In genomic region chr15:26394801-26395200, GRCh38 we compare ENCODE assay signal across 17 cellular contexts.
"Had no signal": no experiment of that assay in that cellular context is flagged by ENCODE, and none has a peak within 500 bp of the region (broad histone marks: within the 10 kb centered on the region; RNA-seq: fewer than 3 reads in every experiment).

No MANE protein-coding gene starts in this region.

- H3K4me1 ChIP-seq: ascending aorta, breast epithelium, foreskin keratinocyte, parathyroid adenoma, transverse colon, vagina had no signal

- H3K27ac Mint-ChIP-seq: activated naive CD4-positive, alpha-beta T cell treated with anti-CD3 and anti-CD28 coated beads for 36 hours; activated T-helper 2 cell treated with anti-CD3 and anti-CD28 coated beads, Interferon-gamma antibody, Interleukin-2, Interleukin-4, amounts not matched to agents 10 μg/mL and 5 μg/mL and 100 μg/mL, durations not matched to agents 14 hours and 24 hours and 36 hours; effector memory CD8-positive, alpha-beta T cell; immature natural killer cell; naive B cell had no signal

- H3K79me2 ChIP-seq: parathyroid adenoma had no signal

- H3K36me3 ChIP-seq: ascending aorta, breast epithelium, transverse colon, vagina had no signal

- H3K36me3 Mint-ChIP-seq: immature natural killer cell, naive B cell had no signal

- H3K4me3 Mint-ChIP-seq: activated naive CD4-positive, alpha-beta T cell treated with anti-CD3 and anti-CD28 coated beads for 36 hours; effector memory CD8-positive, alpha-beta T cell; immature natural killer cell; naive B cell had no signal

- H2AFZ ChIP-seq: parathyroid adenoma had no signal

- H3K4me1 Mint-ChIP-seq: immature natural killer cell, naive B cell had no signal

- DNase-seq: activated CD4-positive, alpha-beta T cell treated with anti-CD3 and anti-CD28 coated beads, Interleukin-2, amount 50 U/mL, for 4 hours; activated naive CD4-positive, alpha-beta T cell treated with anti-CD3 and anti-CD28 coated beads for 36 hours; dermis blood vessel endothelial cell; effector memory CD8-positive, alpha-beta T cell; foreskin keratinocyte; immature natural killer cell; naive B cell; stimulated activated CD4-positive, alpha-beta T cell treated with anti-CD3 and anti-CD28 coated beads, Interleukin-4, amount 100 ng/mL, for 24 hours; stimulated activated naive CD8-positive, alpha-beta T cell treated with anti-CD3 and anti-CD28 coated beads, Interleukin-15, Interleukin-2, amounts not matched to agents 100 U/mL and 50 U/mL, for 24 hours; transverse colon had no signal

- H3K27me3 ChIP-seq: ascending aorta, breast epithelium, foreskin keratinocyte, transverse colon, vagina had no signal

- H3K9ac ChIP-seq: parathyroid adenoma had no signal

- ATAC-seq: activated CD4-positive, CD25-positive, alpha-beta regulatory T cell treated with anti-CD3 and anti-CD28 coated beads, Interleukin-2, amount 50 U/mL, for 24 hours; effector memory CD8-positive, alpha-beta T cell; foreskin keratinocyte; stimulated activated naive CD8-positive, alpha-beta T cell treated with anti-CD3 and anti-CD28 coated beads, Interleukin-15, Interleukin-2, amounts not matched to agents 100 U/mL and 50 U/mL, for 24 hours had no signal

- H3K4me3 ChIP-seq: ascending aorta, breast epithelium, skin epidermis, transverse colon, vagina had no signal

- H3K27ac ChIP-seq: ascending aorta, breast epithelium, foreskin keratinocyte, parathyroid adenoma, skin epidermis, transverse colon, vagina had no signal

- H3K9me3 ChIP-seq: ascending aorta, breast epithelium, vagina had no signal

- H3K27me3 Mint-ChIP-seq: effector memory CD8-positive, alpha-beta T cell; naive B cell had no signal

- H3K9me3 Mint-ChIP-seq: activated naive CD4-positive, alpha-beta T cell treated with anti-CD3 and anti-CD28 coated beads for 36 hours had no signal
